In genomic region chr5:140113699-140114263, GRCh38 we compare ENCODE assay signal across 8 cellular contexts. TPM values are rescaled to one million over a fixed set of nuclear protein-coding genes. Genes with fewer than 3 reads are reported as not detected.
DNase-seq lines count a peak whose midpoint lies in the region; ATAC-seq and TF ChIP-seq lines count a peak whose summit lies in the region.

PURA (plus strand) TSS chr5:140114109; CDS start chr5:140114182, 73 bp downstream.

- CTCF ChIA-PET in Panc1 (lab: Charles Lee): no interaction called here

- peaks cover 69% of the 10 kb centered on the region for H3K4me1 Mint-ChIP-seq in activated T-cell treated with anti-CD3 and anti-CD28 coated beads, Interleukin-2, amount 50 U/mL, for 4 hours (ENCODE audit: low read depth)
- H3K4me1 Mint-ChIP-seq in naive B cell: peaks cover 47 to 68% (median 62%) of the 10 kb centered on the region in 3 donors
- peaks cover 67% of the 10 kb centered on the region for H3K4me1 Mint-ChIP-seq in stimulated activated effector memory CD8-positive, alpha-beta T cell treated with anti-CD3 and anti-CD28 coated beads, Interleukin-12 subunit alpha, Interleukin-12 subunit beta, amount 100 ng/mL, for 72 hours

- H3K4me2 ChIP-seq in DND-41 (ENCODE audit: insufficient read depth, low read length): peak within 1 kb of the TSS; percentile 95

- 0% methylated on average over 2 of the region's 60 CpGs; no CpG with 5 or more reads in 1 of the 2 donors for WGBS in esophagus squamous epithelium, 2 donors

- H3K9me3 ChIP-seq in DND-41 (ENCODE audit: insufficient read depth, low read length, severe bottlenecking): no peaks in the 10 kb centered on the region
- H3K9me3 ChIP-seq in Panc1 (ENCODE audit: control insufficient read depth, insufficient read depth, low read depth, low read length): no peaks in the 10 kb centered on the region
- no peaks in the 10 kb centered on the region for H3K9me3 ChIP-seq in esophagus squamous epithelium

- intact Hi-C loops in Panc1 (cut with micrococcal nuclease; ENCODE audit: unreplicated experiment): loop anchor here (5.0 kb wide), 1 partner anchor 76 kb away; no protein-coding TSS in a partner anchor
- intact Hi-C loops in esophagus squamous epithelium (cut with DNase I): no loop called here

- H3K27me3 Mint-ChIP-seq in activated T-cell treated with anti-CD3 and anti-CD28 coated beads, Interleukin-2, amount 50 U/mL, for 4 hours (ENCODE audit: low read depth): peaks cover 4% of the 10 kb centered on the region
- peaks cover 0 to 12% (median 12%) of the 10 kb centered on the region in 3 donors for H3K27me3 Mint-ChIP-seq in naive B cell

- peaks cover 7% of the 10 kb centered on the region; the same call in 1 of the 2 replicates for H3K36me3 ChIP-seq in DND-41 (ENCODE audit: insufficient read depth, low read length)
- H3K36me3 ChIP-seq in Panc1 (ENCODE audit: control insufficient read depth, insufficient read depth, low read length): 0 out of 2 replicates have a peak, but pooled peaks cover 3% of the 10 kb centered on the region
- H3K36me3 ChIP-seq in esophagus squamous epithelium: no peaks in the 10 kb centered on the region

- DNase-seq in DND-41: peak; percentile 98
- DNase-seq in KG1 (lab: John Stamatoyannopoulos, UW): peak; percentile 37
- DNase-seq in Panc1 (ENCODE audit: low read depth, low spot score): no peak
- peak; percentile 96 for DNase-seq in activated T-cell treated with anti-CD3 and anti-CD28 coated beads, Interleukin-2, amount 50 U/mL, for 4 hours
- peak; percentile 70 for DNase-seq in esophagus squamous epithelium (lab: John Stamatoyannopoulos, UW)
- peak; percentile 96 for DNase-seq in naive B cell
- DNase-seq in stimulated activated effector memory CD8-positive, alpha-beta T cell treated with anti-CD3 and anti-CD28 coated beads, Interleukin-12 subunit alpha, Interleukin-12 subunit beta, amount 100 ng/mL, for 72 hours (ENCODE audit: low spot score in 2 of 2): peak; percentile 94 to 97

- H4K20me1 ChIP-seq in DND-41 (ENCODE audit: insufficient read depth, low read length): peaks cover 37% of the 10 kb centered on the region

- peak within 1 kb of the TSS; percentile 85 for H3K4me3 Mint-ChIP-seq in activated T-cell treated with anti-CD3 and anti-CD28 coated beads, Interleukin-2, amount 50 U/mL, for 4 hours
- H3K4me3 Mint-ChIP-seq in naive B cell: peak within 1 kb of the TSS; percentile 92 to 98 (median 96)
- H3K4me3 Mint-ChIP-seq in stimulated activated effector memory CD8-positive, alpha-beta T cell treated with anti-CD3 and anti-CD28 coated beads, Interleukin-12 subunit alpha, Interleukin-12 subunit beta, amount 100 ng/mL, for 72 hours: peak within 1 kb of the TSS; percentile 83

- H3K27me3 ChIP-seq in DND-41 (ENCODE audit: insufficient read depth, low read length, poor library complexity) (no peaks in the 10 kb centered on the region), Panc1 (ENCODE audit: control insufficient read depth, insufficient read depth, low read length) (no peaks in the 10 kb centered on the region), esophagus squamous epithelium (no peaks in the 10 kb centered on the region)

- H3K4me3 ChIP-seq in DND-41 (ENCODE audit: low read depth in 1 of 2, low read length in 2 of 2) (peak within 1 kb of the TSS; percentile 69 to 80), Panc1 (ENCODE audit: low read depth in 2 of 2, low read length in 2 of 2) (peak within 1 kb of the TSS; percentile 72 to 93), esophagus squamous epithelium (peak within 1 kb of the TSS; percentile 54 to 93 (median 86))

- peaks cover 78% of the 10 kb centered on the region for H3K79me2 ChIP-seq in DND-41 (ENCODE audit: insufficient read depth, low read length)

- H3K27ac Mint-ChIP-seq in naive B cell: peak within 1 kb of the TSS; percentile 95 to 97 (median 96)
- peak within 1 kb of the TSS; percentile 90 for H3K27ac Mint-ChIP-seq in stimulated activated effector memory CD8-positive, alpha-beta T cell treated with anti-CD3 and anti-CD28 coated beads, Interleukin-12 subunit alpha, Interleukin-12 subunit beta, amount 100 ng/mL, for 72 hours

- no peaks in the 10 kb centered on the region for H3K36me3 Mint-ChIP-seq in activated T-cell treated with anti-CD3 and anti-CD28 coated beads, Interleukin-2, amount 50 U/mL, for 4 hours (ENCODE audit: insufficient read depth)
- H3K36me3 Mint-ChIP-seq in naive B cell: no peaks in the 10 kb centered on the region
- peaks cover 20% of the 10 kb centered on the region for H3K36me3 Mint-ChIP-seq in stimulated activated effector memory CD8-positive, alpha-beta T cell treated with anti-CD3 and anti-CD28 coated beads, Interleukin-12 subunit alpha, Interleukin-12 subunit beta, amount 100 ng/mL, for 72 hours

- ATAC-seq in DND-41 (ENCODE audit: insufficient read depth, low read depth): peak; percentile 90
- peak; percentile 81 for ATAC-seq in GM21737 (IDR thresholded peaks at IDR 0.05; ENCODE audit: unreplicated experiment)
- ATAC-seq in Panc1: peak; percentile 89
- ATAC-seq in activated T-cell treated with anti-CD3 and anti-CD28 coated beads, Interleukin-2, amount 50 U/mL, for 4 hours: peak; percentile 94 to 95
- peak; percentile 89 to 91 for ATAC-seq in naive B cell (ENCODE audit: low read depth in 2 of 2)
- ATAC-seq in stimulated activated effector memory CD8-positive, alpha-beta T cell treated with anti-CD3 and anti-CD28 coated beads, Interleukin-12 subunit alpha, Interleukin-12 subunit beta, amount 100 ng/mL, for 72 hours: peak; percentile 93

- BruUV-seq in Panc1 (replicated peaks; lab: Mats Ljungman, UMichigan): no TSS peak

- POLR2A ChIA-PET in Panc1 (lab: Charles Lee): no interaction called here

- peak within 1 kb of the TSS; percentile 83 for H3K9ac ChIP-seq in DND-41 (ENCODE audit: low read depth, low read length)

- peak; percentile 48 for TF ChIP-seq CTCF in DND-41 (IDR thresholded peaks at IDR 0.05; ENCODE audit: borderline replicate concordance, extremely low read depth, low read length, poor library complexity, severe bottlenecking)
- peak; percentile 68 for TF ChIP-seq CTCF in Panc1 (IDR thresholded peaks at IDR 0.05)
- peak in 1 of 6 experiments; percentile 29 for TF ChIP-seq CTCF in esophagus squamous epithelium (IDR thresholded peaks at IDR 0.05)

- H3K9me3 Mint-ChIP-seq in activated T-cell treated with anti-CD3 and anti-CD28 coated beads, Interleukin-2, amount 50 U/mL, for 4 hours: no peaks in the 10 kb centered on the region
- no peaks in the 10 kb centered on the region for H3K9me3 Mint-ChIP-seq in naive B cell
- no peaks in the 10 kb centered on the region for H3K9me3 Mint-ChIP-seq in stimulated activated effector memory CD8-positive, alpha-beta T cell treated with anti-CD3 and anti-CD28 coated beads, Interleukin-12 subunit alpha, Interleukin-12 subunit beta, amount 100 ng/mL, for 72 hours

- H3K27ac ChIP-seq in DND-41 (ENCODE audit: low read length) (peak within 1 kb of the TSS; percentile 80), Panc1 (ENCODE audit: low read length) (peak within 1 kb of the TSS; percentile 96), esophagus squamous epithelium (peak within 1 kb of the TSS; percentile 92 to 97 (median 96))

- TF ChIP-seq POLR2A in esophagus squamous epithelium (IDR thresholded peaks at IDR 0.05): peak in 2 of 4 donors; percentile 72 to 89

- peak within 1 kb of the TSS; percentile 80 for H2AFZ ChIP-seq in DND-41 (ENCODE audit: low read depth, low read length)

- peaks cover 57% of the 10 kb centered on the region for H3K4me1 ChIP-seq in DND-41 (ENCODE audit: insufficient read depth, low read length)
- H3K4me1 ChIP-seq in Panc1 (ENCODE audit: control insufficient read depth, insufficient read depth, low read length): peaks cover 62% of the 10 kb centered on the region
- H3K4me1 ChIP-seq in esophagus squamous epithelium: peaks cover 34 to 84% (median 40%) of the 10 kb centered on the region in 3 donors

- in situ Hi-C loops in Panc1 (cut with HindIII; ENCODE audit: low pct_unique_long_range_greater_than_20kb, low sequenced_read_pairs): no loop called here

RNA-seq across cellular contexts. Expression of gene PURA, which starts in this region (rescaled TPM):
- total RNA-seq in Panc1 (2021; ENCODE audit: unreplicated experiment) (16.9 TPM), esophagus squamous epithelium (10 to 100 TPM in 2 of 4 donors, 1 to 10 TPM in 2; 8.2 to 18.9 (median 10.6) TPM)
- polyA plus RNA-seq in Panc1 (2012; ENCODE audit: insufficient read length): 32.8 TPM
- total RNA-seq in activated T-cell treated with anti-CD3 and anti-CD28 coated beads, Interleukin-2, amount 50 U/mL, for 4 hours: 1 to 10 TPM; 9.8 to 9.9 (median 9.8) TPM
- polyA plus RNA-seq in naive B cell (ENCODE audit: low read depth in 6 of 6): 1 to 10 TPM; 1.3 to 3.3 (median 2.5) TPM
